1 cellular context compared by ENCODE assay signal in genomic region chr22:24831678-24832077, GRCh38.
TF ChIP-seq lines count a peak whose summit lies in the region.

No MANE protein-coding gene starts in this region.

TF ChIP-seq in GM12878, 131 proteins besides CTCF, POLR2A, EP300 and RAD21:
- TF ChIP-seq E2F4 (IDR thresholded peaks at IDR 0.05; ENCODE audit: low read depth, low read length): no peak
- TF ChIP-seq SPI1 (IDR thresholded peaks at IDR 0.05; ENCODE audit: borderline replicate concordance, insufficient read depth, low read depth, low read length): peak; percentile 28; the same call in 1 of the 2 replicates
